In genomic region chr2:96866149-96866548, GRCh38 we compare ENCODE assay signal across 17 cellular contexts. TPM values are rescaled to one million over a fixed set of nuclear protein-coding genes. Genes with fewer than 3 reads are reported as not detected.
DNase-seq lines count a peak whose midpoint lies in the region; ATAC-seq, FAIRE-seq and TF ChIP-seq lines count a peak whose summit lies in the region.
"Had no signal": no experiment of that assay in that cellular context is flagged by ENCODE, and none has a peak within 500 bp of the region (broad histone marks: within the 10 kb centered on the region; RNA-seq: fewer than 3 reads in every experiment).

No MANE protein-coding gene starts in this region.

- H3K27ac ChIP-seq in BLaER1 = peak overlapping the region; percentile 99
- H3K27ac ChIP-seq in astrocyte (ENCODE audit: low read depth, low read length) = no peak overlapping the region
- H3K27ac ChIP-seq in layer of hippocampus (ENCODE audit: low read depth, low read length) = peak overlapping the region; percentile 58
- no peak overlapping the region for H3K27ac ChIP-seq in psoas muscle

- no peak overlapping the region for H3K27ac Mint-ChIP-seq in astrocyte (ENCODE audit: unreplicated experiment)

- H4K20me1 ChIP-seq in BLaER1 (peaks cover 61% of the 10 kb centered on the region), astrocyte (ENCODE audit: insufficient read depth, low read length) (peaks cover 61% of the 10 kb centered on the region)

- H3K9me3 ChIP-seq in BLaER1 = no peaks in the 10 kb centered on the region
- no peaks in the 10 kb centered on the region for H3K9me3 ChIP-seq in astrocyte (ENCODE audit: insufficient read depth, low read depth, low read length)
- no peaks in the 10 kb centered on the region for H3K9me3 ChIP-seq in psoas muscle

- FAIRE-seq in astrocyte (lab: Jason Lieb, UNC) = no peak

- H3K27me3 ChIP-seq in BLaER1 (no peaks in the 10 kb centered on the region), astrocyte (ENCODE audit: insufficient read depth, low read length) (no peaks in the 10 kb centered on the region), layer of hippocampus (ENCODE audit: control insufficient read depth, insufficient read depth, low read length) (no peaks in the 10 kb centered on the region), psoas muscle (ENCODE audit: insufficient read depth in 3 of 3, low read length in 2 of 3) (no peaks in the 10 kb centered on the region)

- TF ChIP-seq CTCF in astrocyte (IDR thresholded peaks at IDR 0.05; ENCODE audit: insufficient read depth, low read depth, low read length) (no peak), psoas muscle (IDR thresholded peaks at IDR 0.05) (no peak), foreskin fibroblast (IDR thresholded peaks at IDR 0.05; ENCODE audit: low read depth, low read length) (no peak)

- peak overlapping the region; percentile 99 for H3K4me2 ChIP-seq in BLaER1
- H3K4me2 ChIP-seq in astrocyte (ENCODE audit: low read length) = peak overlapping the region; percentile 98

- H3K79me2 ChIP-seq in astrocyte (ENCODE audit: insufficient read depth, low read length) = peaks cover 48% of the 10 kb centered on the region

- H3K9me3 Mint-ChIP-seq in astrocyte (ENCODE audit: unreplicated experiment) = no peaks in the 10 kb centered on the region
- H3K9me3 Mint-ChIP-seq: activated CD4-positive, alpha-beta memory T cell treated with anti-CD3 and anti-CD28 coated beads for 36 hours; activated naive CD4-positive, alpha-beta T cell treated with anti-CD3 and anti-CD28 coated beads, Interleukin-2, amount 50 U/mL, for 72 hours; activated T-cell treated with anti-CD3 and anti-CD28 coated beads, Interleukin-2, amount 50 U/mL, for 24 hours; IgD-negative memory B cell; naive thymus-derived CD8-positive, alpha-beta T cell had no signal

- DNase-seq in astrocyte (ENCODE audit: low read depth) (no peak), psoas muscle (no peak), HK-2 (ENCODE audit: unreplicated experiment) (no peak), iPS-NIHi11 (ENCODE audit: low spot score) (no peak), foreskin fibroblast (no peak), NCI-H128 (lab: John Stamatoyannopoulos, UW; ENCODE audit: unreplicated experiment) (no peak)
- DNase-seq: activated CD4-positive, alpha-beta memory T cell treated with anti-CD3 and anti-CD28 coated beads for 36 hours; activated T-cell treated with anti-CD3 and anti-CD28 coated beads, Interleukin-2, amount 50 U/mL, for 24 hours; EL; naive thymus-derived CD8-positive, alpha-beta T cell; NCI-H82; RPMI8226 had no signal

- H3K36me3 ChIP-seq in BLaER1 (peaks cover 54% of the 10 kb centered on the region), astrocyte (ENCODE audit: insufficient read depth, low read length) (peaks cover 27% of the 10 kb centered on the region), psoas muscle (ENCODE audit: insufficient read depth in 1 of 2, low read depth in 1 of 2) (peaks cover 0 to 61% of the 10 kb centered on the region in 2 donors)

- WGBS in psoas muscle, 3 donors = 79 to 82% (median 82%) methylated on average over 14 of the region's 14 CpGs

- peaks cover 78% of the 10 kb centered on the region for H3K4me1 ChIP-seq in BLaER1
- H3K4me1 ChIP-seq in astrocyte (ENCODE audit: insufficient read depth, low read length) = peaks cover 25% of the 10 kb centered on the region
- peaks cover 11% of the 10 kb centered on the region for H3K4me1 ChIP-seq in psoas muscle

- H3K4me3 ChIP-seq in BLaER1 (peak overlapping the region; percentile 98), astrocyte (ENCODE audit: insufficient read depth, low read depth, low read length) (no peak overlapping the region), psoas muscle (peak overlapping the region; percentile 92), foreskin fibroblast (ENCODE audit: low read depth in 1 of 2, low read length in 2 of 2) (no peak overlapping the region)

- no peak overlapping the region for H3K4me3 Mint-ChIP-seq in astrocyte (ENCODE audit: unreplicated experiment)
- H3K4me3 Mint-ChIP-seq: activated CD4-positive, alpha-beta memory T cell treated with anti-CD3 and anti-CD28 coated beads for 36 hours had no signal

- no peaks in the 10 kb centered on the region for H3K27me3 Mint-ChIP-seq in astrocyte (ENCODE audit: low read depth, unreplicated experiment)
- H3K27me3 Mint-ChIP-seq: activated CD4-positive, alpha-beta memory T cell treated with anti-CD3 and anti-CD28 coated beads for 36 hours; naive thymus-derived CD8-positive, alpha-beta T cell had no signal

- ATAC-seq in psoas muscle = no peak
- ATAC-seq: activated naive CD4-positive, alpha-beta T cell treated with anti-CD3 and anti-CD28 coated beads, Interleukin-2, amount 50 U/mL, for 72 hours; left lobe of liver; naive thymus-derived CD8-positive, alpha-beta T cell had no signal

- H3K4me1 Mint-ChIP-seq in astrocyte (ENCODE audit: low read depth, unreplicated experiment) = peaks cover 6% of the 10 kb centered on the region

- H3K9ac ChIP-seq in BLaER1 = peak overlapping the region; percentile 99
- peak overlapping the region; percentile 92 for H3K9ac ChIP-seq in astrocyte (ENCODE audit: low read length)

- peaks cover 5% of the 10 kb centered on the region for H3K36me3 Mint-ChIP-seq in astrocyte (ENCODE audit: low read depth, unreplicated experiment)
- H3K36me3 Mint-ChIP-seq: activated naive CD4-positive, alpha-beta T cell treated with anti-CD3 and anti-CD28 coated beads, Interleukin-2, amount 50 U/mL, for 72 hours had no signal

- no peak overlapping the region for H2AFZ ChIP-seq in astrocyte (ENCODE audit: low read depth, low read length)

- intact Hi-C loops in psoas muscle (cut with DNase I) = no loop called here

RNA-seq across cellular contexts. Expression of gene SEMA4C, which starts 3.7 kb away (rescaled TPM):
- total RNA-seq in astrocyte = 30.7 and 32.8 TPM in 2 replicates
- total RNA-seq in psoas muscle = 10 to 100 TPM in 3 of 4 donors, 1 to 10 TPM in 1; 9.5 to 10.8 (median 10.2) TPM
- polyA plus RNA-seq in psoas muscle = 1 to 10 TPM; 4.1 to 8.3 (median 6.0) TPM

RNA-seq across cellular contexts. Expression of gene ANKRD39, which starts 8.3 kb away (rescaled TPM):
- 11.9 and 13.7 TPM in 2 replicates for total RNA-seq in astrocyte
- 100 to 1,000 TPM in 1 of 4 donors, 10 to 100 TPM in 3; 53.3 to 101 (median 78.7) TPM for total RNA-seq in psoas muscle
- 10 to 100 TPM; 19.2 to 34.0 (median 26.2) TPM for polyA plus RNA-seq in psoas muscle

RNA-seq across cellular contexts. Expression of gene ANKRD23, which starts 22.3 kb away (rescaled TPM):
- 2.5 and 3.3 TPM in 2 replicates for total RNA-seq in astrocyte
- total RNA-seq in psoas muscle = 1,000 to 10,000 TPM in 2 of 4 donors, 100 to 1,000 TPM in 2; 788 to 1,374 (median 978) TPM
- 100 to 1,000 TPM; 256 to 608 (median 529) TPM for polyA plus RNA-seq in psoas muscle

RNA-seq across cellular contexts. Expression of gene CNNM3, which starts 50.1 kb away (rescaled TPM):
- total RNA-seq in astrocyte (5.6 and 6.5 TPM in 2 replicates), psoas muscle (10 to 100 TPM in 3 of 4 donors, 1 to 10 TPM in 1; 7.2 to 12.6 (median 10.9) TPM)
- polyA plus RNA-seq in psoas muscle = 1 to 10 TPM; 4.2 to 7.7 (median 6.4) TPM

Comparison
In these comparisons a context has a peak if more than half of its experiments do, and no peak if none do; other contexts are left out.
1. H3K27ac ChIP-seq: peak in BLaER1 (single experiment) and layer of hippocampus (single experiment); none in astrocyte (single experiment) and psoas muscle (single experiment).
2. H3K4me3 ChIP-seq: peak in BLaER1 (single experiment) and psoas muscle (single experiment); none in astrocyte (single experiment) and foreskin fibroblast (0 of 2).
3. RNA of gene ANKRD23, which starts 22.3 kb away (total RNA-seq): 788 to 1,374 TPM in psoas muscle; 2.5 to 3.3 TPM in astrocyte; every median in the first group is over 100 times any median in the second.